21 cellular contexts compared by ENCODE assay signal in genomic region chr5:176508603-176509002, GRCh38. TPM values are rescaled to one million over a fixed set of nuclear protein-coding genes. Genes with fewer than 3 reads are reported as not detected.
DNase-seq lines count a peak whose midpoint lies in the region; ATAC-seq and TF ChIP-seq lines count a peak whose summit lies in the region.
"Had no signal": no experiment of that assay in that cellular context is flagged by ENCODE, and none has a peak within 500 bp of the region (broad histone marks: within the 10 kb centered on the region; RNA-seq: fewer than 3 reads in every experiment).

No MANE protein-coding gene starts in this region.

- H3K4me1 ChIP-seq in psoas muscle (no peaks in the 10 kb centered on the region), A673 (ENCODE audit: insufficient read depth, low read length, poor library complexity, severe bottlenecking) (no peaks in the 10 kb centered on the region)
- H3K4me1 ChIP-seq: BE2C, Peyer's patch had no signal

- H3K4me1 Mint-ChIP-seq in effector memory CD8-positive, alpha-beta T cell (ENCODE audit: low read depth in 2 of 2), result peaks cover 0 to 2% of the 10 kb centered on the region in 2 donors
- H3K4me1 Mint-ChIP-seq: H9 had no signal

- no peak overlapping the region for H3K4me3 Mint-ChIP-seq in effector memory CD8-positive, alpha-beta T cell
- H3K4me3 Mint-ChIP-seq: H9, HFFc6 had no signal

- H3K27me3 ChIP-seq in psoas muscle (ENCODE audit: insufficient read depth in 3 of 3, low read length in 2 of 3) (no peaks in the 10 kb centered on the region), A673 (replicated peaks; ENCODE audit: insufficient read depth, low read depth, low read length, poor library complexity) (no peaks in the 10 kb centered on the region)
- H3K27me3 ChIP-seq: BE2C, Peyer's patch had no signal

- no peaks in the 10 kb centered on the region for H3K27me3 Mint-ChIP-seq in effector memory CD8-positive, alpha-beta T cell

- peak overlapping the region; percentile 44 to 49 for H3K27ac Mint-ChIP-seq in effector memory CD8-positive, alpha-beta T cell
- H3K27ac Mint-ChIP-seq: HFFc6 had no signal

- intact Hi-C loops in psoas muscle (cut with DNase I) (no loop called here), A673 (cut with micrococcal nuclease; ENCODE audit: unreplicated experiment) (no loop called here)

- BruUV-seq in A673 (replicated peaks; lab: Mats Ljungman, UMichigan), result no TSS peak

- no peak overlapping the region for H3K4me3 ChIP-seq in psoas muscle
- H3K4me3 ChIP-seq in A673 (ENCODE audit: low read depth, low read length, poor library complexity, severe bottlenecking), result no peak overlapping the region
- H3K4me3 ChIP-seq: Peyer's patch had no signal

- no peak for TF ChIP-seq CTCF in psoas muscle (IDR thresholded peaks at IDR 0.05)
- TF ChIP-seq CTCF in A673 (conservative IDR thresholded peaks at IDR 0.05; ENCODE audit: low read depth, low read length), result no peak

- WGBS in psoas muscle, 3 donors, result 32 to 47% (median 34%) methylated on average over 4 of the region's 4 CpGs

- CTCF ChIA-PET in A673 (lab: Charles Lee), result no interaction called here

- POLR2A ChIA-PET in A673 (lab: Charles Lee; ENCODE audit: low non-redundant PET), result no interaction called here

- peaks cover 8 to 68% of the 10 kb centered on the region in 2 donors for H3K36me3 ChIP-seq in psoas muscle (ENCODE audit: insufficient read depth in 1 of 2, low read depth in 1 of 2)
- peaks cover 15% of the 10 kb centered on the region for H3K36me3 ChIP-seq in A673 (ENCODE audit: insufficient read depth, low read length, poor library complexity, severe bottlenecking)

- peak; percentile 8 for DNase-seq in activated effector memory CD4-positive, alpha-beta T cell treated with anti-CD3 and anti-CD28 coated beads, Interleukin-2, amount 50 U/mL, for 16 hours
- no peak for DNase-seq in activated effector memory CD4-positive, alpha-beta T cell treated with Interleukin-2 at 50 U/mL for 16 hours
- DNase-seq in LHCN-M2 (ENCODE audit: low read depth) (peak; percentile 46), psoas muscle (no peak), NCI-H524 treated with DMSO at 0.1 percent for 48 hours (lab: John Stamatoyannopoulos, UW) (no peak), A673 (ENCODE audit: low spot score) (no peak)
- DNase-seq in effector memory CD8-positive, alpha-beta T cell, result no peak
- DNase-seq: BE2C, DND-41, H9, HFFc6, NCI-H1417, NCI-H1694 treated with DMSO at 0.1 percent for 48 hours, NCI-H2081 treated with DMSO at 0.1 percent for 48 hours, NCI-H2171 treated with DMSO at 0.1 percent for 48 hours, NCI-H526, Peyer's patch had no signal

- H3K9me3 ChIP-seq in psoas muscle (no peaks in the 10 kb centered on the region), A673 (ENCODE audit: low read depth, low read length, poor library complexity, severe bottlenecking) (no peaks in the 10 kb centered on the region)
- H3K9me3 ChIP-seq: BE2C, Peyer's patch had no signal

- no peaks in the 10 kb centered on the region for H3K9me3 Mint-ChIP-seq in effector memory CD8-positive, alpha-beta T cell
- H3K9me3 Mint-ChIP-seq: H9, HFFc6 had no signal

- H3K27ac ChIP-seq in psoas muscle (peak overlapping the region; percentile 16), A673 (ENCODE audit: low read depth, low read length, poor library complexity, severe bottlenecking) (no peak overlapping the region)
- H3K27ac ChIP-seq: Peyer's patch had no signal

- H3K36me3 Mint-ChIP-seq in effector memory CD8-positive, alpha-beta T cell (ENCODE audit: insufficient read depth), result peaks cover 44% of the 10 kb centered on the region

- ATAC-seq in effector memory CD8-positive, alpha-beta T cell (replicated peaks), result no peak
- ATAC-seq in psoas muscle, result peak; percentile 28 to 73 (median 46)
- ATAC-seq in HG02870 (IDR thresholded peaks at IDR 0.05; ENCODE audit: unreplicated experiment), result no peak

RNA-seq across cellular contexts. Expression of gene RNF44, which starts 28.6 kb away (rescaled TPM):
- total RNA-seq in LHCN-M2 (2014; rRNA removed) (5.5 and 10.5 TPM in 2 replicates), psoas muscle (10 to 100 TPM; 14.2 to 22.4 (median 16.5) TPM), A673 (2021) (80.3 and 92.8 TPM in 2 replicates)
- 5.4 TPM for polyA plus RNA-seq in LHCN-M2 (2012)
- 10 to 100 TPM in 1 of 3 donors, 1 to 10 TPM in 2; 5.6 to 10.1 (median 8.3) TPM for polyA plus RNA-seq in psoas muscle

RNA-seq across cellular contexts. Expression of gene CDHR2, which starts 40.5 kb away (rescaled TPM):
- total RNA-seq in LHCN-M2 (2014; rRNA removed) (not detected in 2 replicates), psoas muscle (under 1 TPM in 2 of 4 donors, not detected in 2; 0.13 to 0.30 TPM), A673 (2021) (0.35 TPM in 1 of 2 replicates, not detected in the other)
- 0.30 TPM for polyA plus RNA-seq in LHCN-M2 (2012)
- polyA plus RNA-seq in psoas muscle, result under 1 TPM in 2 of 3 donors, not detected in 1; 0.03 to 0.16 TPM
- total RNA-seq: G401, HFFc6, M059J, SK-MEL-5 had no signal

Comparison
In these comparisons a context has a peak if more than half of its experiments do, and no peak if none do; other contexts are left out.
1. DNase-seq: peak in activated effector memory CD4-positive, alpha-beta T cell treated with anti-CD3 and anti-CD28 coated beads, Interleukin-2, amount 50 U/mL, for 16 hours (single experiment) and LHCN-M2 (single experiment); none in activated effector memory CD4-positive, alpha-beta T cell treated with Interleukin-2 at 50 U/mL for 16 hours (single experiment), effector memory CD8-positive, alpha-beta T cell (0 of 3), psoas muscle (0 of 2), NCI-H524 treated with DMSO at 0.1 percent for 48 hours (single experiment) and A673 (single experiment).
2. ATAC-seq: peak in psoas muscle (4 of 4); none in effector memory CD8-positive, alpha-beta T cell (single experiment) and HG02870 (single experiment).